In the genomic region with DNA sequence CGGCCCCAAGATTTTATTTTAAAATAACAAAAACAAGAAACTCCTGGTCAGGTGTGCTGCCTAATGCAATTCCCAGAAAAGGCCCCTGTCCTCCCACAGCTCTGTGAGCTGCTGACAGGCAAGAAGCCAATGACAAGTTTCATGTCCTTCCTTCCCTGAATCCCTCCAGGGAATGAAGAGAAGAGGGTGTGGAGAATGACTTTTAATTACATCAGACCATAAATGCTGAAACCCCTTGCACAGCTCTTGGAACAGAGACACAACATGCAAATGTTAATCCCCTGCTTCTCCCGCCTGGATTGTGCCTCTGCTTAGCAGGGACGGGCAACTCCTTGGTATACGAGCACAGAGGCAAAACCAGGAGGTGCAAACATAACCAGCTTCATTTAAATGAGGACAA, we compare ENCODE assay signal across 1 cellular context.
TF ChIP-seq lines count a peak whose summit lies in the region.

No MANE protein-coding gene starts in this region.

TF ChIP-seq in GM23338, 12 proteins besides CTCF, POLR2A, EP300 and RAD21 (continued from another document):
- TF ChIP-seq, protein P1, sequence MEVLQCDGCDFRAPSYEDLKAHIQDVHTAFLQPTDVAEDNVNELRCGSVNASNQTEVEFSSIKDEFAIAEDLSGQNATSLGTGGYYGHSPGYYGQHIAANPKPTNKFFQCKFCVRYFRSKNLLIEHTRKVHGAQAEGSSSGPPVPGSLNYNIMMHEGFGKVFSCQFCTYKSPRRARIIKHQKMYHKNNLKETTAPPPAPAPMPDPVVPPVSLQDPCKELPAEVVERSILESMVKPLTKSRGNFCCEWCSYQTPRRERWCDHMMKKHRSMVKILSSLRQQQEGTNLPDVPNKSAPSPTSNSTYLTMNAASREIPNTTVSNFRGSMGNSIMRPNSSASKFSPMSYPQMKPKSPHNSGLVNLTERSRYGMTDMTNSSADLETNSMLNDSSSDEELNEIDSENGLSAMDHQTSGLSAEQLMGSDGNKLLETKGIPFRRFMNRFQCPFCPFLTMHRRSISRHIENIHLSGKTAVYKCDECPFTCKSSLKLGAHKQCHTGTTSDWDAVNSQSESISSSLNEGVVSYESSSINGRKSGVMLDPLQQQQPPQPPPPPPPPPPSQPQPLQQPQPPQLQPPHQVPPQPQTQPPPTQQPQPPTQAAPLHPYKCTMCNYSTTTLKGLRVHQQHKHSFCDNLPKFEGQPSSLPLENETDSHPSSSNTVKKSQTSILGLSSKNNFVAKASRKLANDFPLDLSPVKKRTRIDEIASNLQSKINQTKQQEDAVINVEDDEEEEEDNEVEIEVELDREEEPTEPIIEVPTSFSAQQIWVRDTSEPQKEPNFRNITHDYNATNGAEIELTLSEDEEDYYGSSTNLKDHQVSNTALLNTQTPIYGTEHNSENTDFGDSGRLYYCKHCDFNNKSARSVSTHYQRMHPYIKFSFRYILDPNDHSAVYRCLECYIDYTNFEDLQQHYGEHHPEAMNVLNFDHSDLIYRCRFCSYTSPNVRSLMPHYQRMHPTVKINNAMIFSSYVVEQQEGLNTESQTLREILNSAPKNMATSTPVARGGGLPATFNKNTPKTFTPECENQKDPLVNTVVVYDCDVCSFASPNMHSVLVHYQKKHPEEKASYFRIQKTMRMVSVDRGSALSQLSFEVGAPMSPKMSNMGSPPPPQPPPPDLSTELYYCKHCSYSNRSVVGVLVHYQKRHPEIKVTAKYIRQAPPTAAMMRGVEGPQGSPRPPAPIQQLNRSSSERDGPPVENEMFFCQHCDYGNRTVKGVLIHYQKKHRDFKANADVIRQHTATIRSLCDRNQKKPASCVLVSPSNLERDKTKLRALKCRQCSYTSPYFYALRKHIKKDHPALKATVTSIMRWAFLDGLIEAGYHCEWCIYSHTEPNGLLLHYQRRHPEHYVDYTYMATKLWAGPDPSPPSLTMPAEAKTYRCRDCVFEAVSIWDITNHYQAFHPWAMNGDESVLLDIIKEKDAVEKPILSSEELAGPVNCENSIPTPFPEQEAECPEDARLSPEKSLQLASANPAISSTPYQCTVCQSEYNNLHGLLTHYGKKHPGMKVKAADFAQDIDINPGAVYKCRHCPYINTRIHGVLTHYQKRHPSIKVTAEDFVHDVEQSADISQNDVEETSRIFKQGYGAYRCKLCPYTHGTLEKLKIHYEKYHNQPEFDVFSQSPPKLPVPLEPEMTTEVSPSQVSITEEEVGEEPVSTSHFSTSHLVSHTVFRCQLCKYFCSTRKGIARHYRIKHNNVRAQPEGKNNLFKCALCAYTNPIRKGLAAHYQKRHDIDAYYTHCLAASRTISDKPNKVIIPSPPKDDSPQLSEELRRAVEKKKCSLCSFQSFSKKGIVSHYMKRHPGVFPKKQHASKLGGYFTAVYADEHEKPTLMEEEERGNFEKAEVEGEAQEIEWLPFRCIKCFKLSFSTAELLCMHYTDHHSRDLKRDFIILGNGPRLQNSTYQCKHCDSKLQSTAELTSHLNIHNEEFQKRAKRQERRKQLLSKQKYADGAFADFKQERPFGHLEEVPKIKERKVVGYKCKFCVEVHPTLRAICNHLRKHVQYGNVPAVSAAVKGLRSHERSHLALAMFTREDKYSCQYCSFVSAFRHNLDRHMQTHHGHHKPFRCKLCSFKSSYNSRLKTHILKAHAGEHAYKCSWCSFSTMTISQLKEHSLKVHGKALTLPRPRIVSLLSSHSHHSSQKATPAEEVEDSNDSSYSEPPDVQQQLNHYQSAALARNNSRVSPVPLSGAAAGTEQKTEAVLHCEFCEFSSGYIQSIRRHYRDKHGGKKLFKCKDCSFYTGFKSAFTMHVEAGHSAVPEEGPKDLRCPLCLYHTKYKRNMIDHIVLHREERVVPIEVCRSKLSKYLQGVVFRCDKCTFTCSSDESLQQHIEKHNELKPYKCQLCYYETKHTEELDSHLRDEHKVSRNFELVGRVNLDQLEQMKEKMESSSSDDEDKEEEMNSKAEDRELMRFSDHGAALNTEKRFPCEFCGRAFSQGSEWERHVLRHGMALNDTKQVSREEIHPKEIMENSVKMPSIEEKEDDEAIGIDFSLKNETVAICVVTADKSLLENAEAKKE (CRISPR knock-in tag; IDR thresholded peaks at IDR 0.05): no peak
- TF ChIP-seq EZH2 (IDR thresholded peaks at IDR 0.05; ENCODE audit: low read depth, unreplicated experiment) (no peak), ZNF114 (CRISPR knock-in tag; IDR thresholded peaks at IDR 0.05) (no peak)
